28 cellular contexts compared by ENCODE assay signal in the genomic region with DNA sequence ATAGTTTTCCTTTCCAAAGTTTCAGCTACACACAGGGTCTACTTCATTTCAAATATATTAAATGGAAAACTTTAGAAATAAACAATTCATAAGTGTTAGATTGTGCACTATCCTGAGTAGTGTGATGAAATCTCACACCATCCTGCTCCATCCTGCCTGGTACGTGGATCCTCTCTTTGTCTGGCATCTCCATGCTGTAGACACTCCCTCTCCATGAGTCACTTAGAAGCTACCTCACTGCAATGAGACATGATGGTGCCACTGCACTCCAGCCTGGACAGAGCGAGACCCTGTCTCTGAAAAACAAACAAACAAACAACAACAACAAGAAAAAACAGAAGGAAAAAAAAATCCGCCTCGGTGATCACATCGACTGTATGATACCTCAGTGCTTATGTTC.
DNase-seq lines count a peak whose midpoint lies in the region; ATAC-seq, FAIRE-seq and TF ChIP-seq lines count a peak whose summit lies in the region.
"Had no signal": no experiment of that assay in that cellular context is flagged by ENCODE, and none has a peak within 500 bp of the region (broad histone marks: within the 10 kb centered on the region; RNA-seq: fewer than 3 reads in every experiment).

No MANE protein-coding gene starts in this region.

- H3K79me1 ChIP-seq in IMR-90 (ENCODE audit: low read depth in 1 of 2, low read length in 2 of 2), result peaks cover 0 to 3% of the 10 kb centered on the region in 2 experiments; a peak in 2 of 4 replicates

- peak; percentile 39 for FAIRE-seq in keratinocyte (lab: Jason Lieb, UNC)
- FAIRE-seq: A549, endometrium, TTC549 had no signal

- H4K5ac ChIP-seq in IMR-90 (ENCODE audit: low read depth, low read length), result no peak overlapping the region

- H3K27ac ChIP-seq in IMR-90 (ENCODE audit: insufficient read depth, low read length) (no peak overlapping the region), mammary epithelial cell (ENCODE audit: insufficient read depth, low read depth, low read length) (peak overlapping the region; percentile 51), keratinocyte (ENCODE audit: control insufficient read depth, insufficient read depth, low read length) (no peak overlapping the region), smooth muscle cell (ENCODE audit: low read depth) (no peak overlapping the region)
- H3K27ac ChIP-seq: A549, cardiac muscle cell, lower lobe of right lung, ovary, right atrium auricular region, spleen, tibial nerve had no signal

- peak; percentile 9 for DNase-seq in AG10803 (ENCODE audit: low read depth)
- peak; percentile 14 for DNase-seq in IMR-90
- DNase-seq in mammary epithelial cell, result peak; percentile 69
- DNase-seq in keratinocyte (ENCODE audit: low read depth, low spot score), result no peak
- no peak for DNase-seq in Ammon's horn (ENCODE audit: low spot score)
- no peak for DNase-seq in smooth muscle cell (lab: John Stamatoyannopoulos, UW; ENCODE audit: unreplicated experiment)
- DNase-seq in left colon, result no peak
- DNase-seq in NCI-H2081 treated with DMSO at 0.1 percent for 48 hours (lab: John Stamatoyannopoulos, UW), result no peak
- DNase-seq: activated CD4-positive, CD25-positive, alpha-beta regulatory T cell treated with anti-CD3 and anti-CD28 coated beads, Interleukin-2, amount 50 U/mL, for 72 hours; activated CD8-positive, alpha-beta T cell treated with anti-CD3 and anti-CD28 coated beads for 36 hours; BE2C; CD8-positive, alpha-beta memory T cell; GF-D8; glutamatergic neuron; lower lobe of right lung; MG63; mucosa of descending colon; NCI-H2029; NCI-H2227 treated with DMSO at 0.1 percent for 48 hours; NCI-H774; ovary; spleen had no signal

- H3K9me3 ChIP-seq in IMR-90 (ENCODE audit: control insufficient read depth, insufficient read depth, low read length), result no peaks in the 10 kb centered on the region
- no peaks in the 10 kb centered on the region for H3K9me3 ChIP-seq in mammary epithelial cell (replicated peaks; ENCODE audit: insufficient read depth, low read length)
- no peaks in the 10 kb centered on the region for H3K9me3 ChIP-seq in keratinocyte (ENCODE audit: control insufficient read depth, low read depth, low read length)
- no peaks in the 10 kb centered on the region for H3K9me3 ChIP-seq in smooth muscle cell (replicated peaks; ENCODE audit: low read depth)
- H3K9me3 ChIP-seq: A549, BE2C, lower lobe of right lung, MG63, mucosa of descending colon, ovary, right atrium auricular region, spleen, tibial nerve had no signal

- TF ChIP-seq CTCF in AG10803 (conservative IDR thresholded peaks at IDR 0.05; ENCODE audit: low read length) (no peak), IMR-90 (conservative IDR thresholded peaks at IDR 0.05; ENCODE audit: low read depth, low read length) (no peak), mammary epithelial cell (conservative IDR thresholded peaks at IDR 0.05 in 1 of 2, IDR thresholded peaks at IDR 0.05 in 1 of 2; ENCODE audit: extremely low read depth in 1 of 2, insufficient read depth in 1 of 2, low read depth in 1 of 2, low read length in 2 of 2) (no peak), keratinocyte (optimal IDR thresholded peaks at IDR 0.05 in 1 of 3, IDR thresholded peaks at IDR 0.05 in 1 of 3, conservative IDR thresholded peaks at IDR 0.05 in 1 of 3; ENCODE audit: extremely low read depth in 1 of 3, insufficient read depth in 2 of 3, low read length in 3 of 3) (no peak), smooth muscle cell (IDR thresholded peaks at IDR 0.05; ENCODE audit: borderline replicate concordance, insufficient read depth, poor library complexity, severe bottlenecking) (no peak)

- no peak overlapping the region for H2BK120ac ChIP-seq in IMR-90 (ENCODE audit: low read depth, low read length)

- dilution Hi-C loops in IMR-90 (cut with HindIII; ENCODE audit: low sequenced_read_pairs, unreplicated experiment), result no loop called here
- dilution Hi-C loops in mammary epithelial cell (cut with HindIII; ENCODE audit: low sequenced_read_pairs), result no loop called here
- dilution Hi-C loops in keratinocyte (cut with MboI; ENCODE audit: extremely low pct_ligation_motif_present, low sequenced_read_pairs), result no loop called here

- in situ Hi-C loops in IMR-90 (cut with MboI; ENCODE audit: low sequenced_read_pairs), result no loop called here
- in situ Hi-C loops in mammary epithelial cell (cut with MboI; ENCODE audit: low sequenced_read_pairs in 2 of 2), result no loop called here

- H3K4me2 ChIP-seq in IMR-90 (ENCODE audit: low read depth, low read length), result no peak overlapping the region
- H3K4me2 ChIP-seq in mammary epithelial cell (ENCODE audit: insufficient read depth, low read depth, low read length), result peak overlapping the region; percentile 30
- peak overlapping the region; percentile 18 for H3K4me2 ChIP-seq in keratinocyte (ENCODE audit: control insufficient read depth, extremely low read depth, insufficient read depth, low read depth, low read length)
- no peak overlapping the region for H3K4me2 ChIP-seq in smooth muscle cell
- H3K4me2 ChIP-seq: A549 had no signal

- H2BK15ac ChIP-seq in IMR-90 (ENCODE audit: low read depth, low read length), result no peak overlapping the region

- H3K56ac ChIP-seq in IMR-90 (ENCODE audit: extremely low read depth, insufficient read depth, low read length), result no peak overlapping the region

- TF ChIP-seq POLR2A in IMR-90 (IDR thresholded peaks at IDR 0.05; ENCODE audit: low read depth, low read length), result no peak

- no CpG with 5 or more reads among the region's 5 CpGs for WGBS in IMR-90 (ENCODE audit: extremely low coverage in 2 of 2, insufficient read length in 1 of 2), 2 experiments
- 30% methylated on average over 2 of the region's 5 CpGs for WGBS in mammary epithelial cell (ENCODE audit: low coverage, missing lambda C conversion rate)
- WGBS in smooth muscle cell (ENCODE audit: low lambda C conversion rate), result 85% methylated on average over 5 of the region's 5 CpGs

- BruUV-seq in IMR-90 (replicated peaks; lab: Mats Ljungman, UMichigan) (no TSS peak), mammary epithelial cell (replicated peaks; lab: Mats Ljungman, UMichigan) (no TSS peak)

- H3K9me1 ChIP-seq in IMR-90 (ENCODE audit: insufficient read depth, low read length) (no peaks in the 10 kb centered on the region), keratinocyte (ENCODE audit: control insufficient read depth, extremely low read depth, insufficient read depth, low read length) (no peaks in the 10 kb centered on the region)

- POLR2A ChIA-PET in IMR-90 (lab: Charles Lee; ENCODE audit: unreplicated experiment), result interaction anchor here (1.1 kb wide), 1 partner anchor 11 kb away, joined by 3 read pairs; no protein-coding TSS in a partner anchor

- no peak overlapping the region for H4K91ac ChIP-seq in IMR-90 (ENCODE audit: insufficient read depth, low read depth, low read length)

- 0 out of 2 replicates have a peak, but pooled peaks cover 2% of the 10 kb centered on the region for H3K36me3 ChIP-seq in IMR-90 (ENCODE audit: control insufficient read depth, insufficient read depth, low read length)
- no peaks in the 10 kb centered on the region for H3K36me3 ChIP-seq in mammary epithelial cell (ENCODE audit: insufficient read depth, low read length)
- H3K36me3 ChIP-seq in keratinocyte (ENCODE audit: control insufficient read depth in 2 of 2, extremely low read depth in 1 of 2, insufficient read depth in 2 of 2, low read length in 2 of 2), result no peaks in the 10 kb centered on the region
- H3K36me3 ChIP-seq in smooth muscle cell (ENCODE audit: low read depth), result no peaks in the 10 kb centered on the region
- H3K36me3 ChIP-seq: cardiac muscle cell, MG63, ovary had no signal

- H3K79me2 ChIP-seq in mammary epithelial cell (ENCODE audit: insufficient read depth, low read length) (no peaks in the 10 kb centered on the region), keratinocyte (ENCODE audit: control insufficient read depth, insufficient read depth, low read length) (no peaks in the 10 kb centered on the region), smooth muscle cell (ENCODE audit: low read depth) (no peaks in the 10 kb centered on the region)

- CTCF ChIA-PET in IMR-90 (lab: Yijun Ruan, JAX) (no interaction called here), mammary epithelial cell (lab: Charles Lee; ENCODE audit: low non-redundant PET) (interaction anchor here (0.6 kb wide), 1 partner anchor 192 kb away, joined by 3 read pairs; a partner anchor contains a TSS)

- ATAC-seq in IMR-90 (ENCODE audit: low read depth) (no peak), left colon (no peak)
- ATAC-seq: A549; activated CD8-positive, alpha-beta T cell treated with anti-CD3 and anti-CD28 coated beads for 36 hours; lower lobe of right lung; mucosa of descending colon had no signal

- no peak overlapping the region for H4K8ac ChIP-seq in IMR-90 (ENCODE audit: low read depth in 2 of 2, low read length in 2 of 2)

- H3K27me3 ChIP-seq in IMR-90 (ENCODE audit: control insufficient read depth, insufficient read depth, low read length) (no peaks in the 10 kb centered on the region), mammary epithelial cell (ENCODE audit: insufficient read depth, low read length) (no peaks in the 10 kb centered on the region), keratinocyte (ENCODE audit: control insufficient read depth, extremely low read depth, insufficient read depth, low read length) (no peaks in the 10 kb centered on the region), smooth muscle cell (ENCODE audit: low read depth) (no peaks in the 10 kb centered on the region)
- H3K27me3 ChIP-seq: BE2C, cardiac muscle cell, MG63, ovary, right atrium auricular region, spleen, tibial nerve had no signal

- no peak overlapping the region for H3K4ac ChIP-seq in IMR-90 (ENCODE audit: low read depth, low read length)

- no peak overlapping the region for H2AK9ac ChIP-seq in IMR-90 (replicated peaks; ENCODE audit: low read depth, low read length, poor library complexity)

- no peak overlapping the region for H3K14ac ChIP-seq in IMR-90 (replicated peaks; ENCODE audit: low read depth, low read length)

- no peaks in the 10 kb centered on the region for H3K4me1 ChIP-seq in IMR-90 (ENCODE audit: control insufficient read depth, insufficient read depth, low read length)
- H3K4me1 ChIP-seq in mammary epithelial cell (ENCODE audit: insufficient read depth, low read length), result peaks cover 16% of the 10 kb centered on the region
- peaks cover 9% of the 10 kb centered on the region for H3K4me1 ChIP-seq in keratinocyte (ENCODE audit: control insufficient read depth, extremely low read depth, insufficient read depth, low read length)
- no peaks in the 10 kb centered on the region for H3K4me1 ChIP-seq in smooth muscle cell (ENCODE audit: low read depth)
- H3K4me1 ChIP-seq: A549, BE2C, lower lobe of right lung, right atrium auricular region, spleen, tibial nerve had no signal

- H3F3A ChIP-seq in smooth muscle cell (ENCODE audit: low read depth), result no peaks in the 10 kb centered on the region

- no peak overlapping the region for H2BK20ac ChIP-seq in IMR-90 (ENCODE audit: low read depth, low read length)

- H4K20me1 ChIP-seq in IMR-90 (ENCODE audit: insufficient read depth, low read length) (no peaks in the 10 kb centered on the region), mammary epithelial cell (ENCODE audit: insufficient read depth, low read length) (no peaks in the 10 kb centered on the region), keratinocyte (ENCODE audit: control insufficient read depth, extremely low read depth, insufficient read depth, low read length) (no peaks in the 10 kb centered on the region), smooth muscle cell (ENCODE audit: low read depth) (no peaks in the 10 kb centered on the region)

- no peak overlapping the region for H2AK5ac ChIP-seq in IMR-90 (ENCODE audit: low read depth, low read length)

- H2BK5ac ChIP-seq in IMR-90 (ENCODE audit: low read depth, low read length, poor library complexity, severe bottlenecking), result no peak overlapping the region

- H2AFZ ChIP-seq in IMR-90 (replicated peaks; ENCODE audit: low read length, poor library complexity) (no peak overlapping the region), mammary epithelial cell (ENCODE audit: low read depth, low read length) (no peak overlapping the region), keratinocyte (ENCODE audit: control insufficient read depth, low read length) (no peak overlapping the region), smooth muscle cell (ENCODE audit: low read depth) (no peak overlapping the region)

- no peak overlapping the region for H3K4me3 ChIP-seq in AG10803 (ENCODE audit: low read length)
- H3K4me3 ChIP-seq in IMR-90 (ENCODE audit: insufficient read depth, low read depth, low read length), result no peak overlapping the region
- no peak overlapping the region for H3K4me3 ChIP-seq in mammary epithelial cell (replicated peaks in 1 of 3; ENCODE audit: insufficient read depth in 1 of 3, low read depth in 2 of 3, low read length in 3 of 3)
- H3K4me3 ChIP-seq in keratinocyte (ENCODE audit: control insufficient read depth in 2 of 3, extremely low read depth in 1 of 3, insufficient read depth in 2 of 3, low read depth in 1 of 3, low read length in 3 of 3), result no peak overlapping the region
- H3K4me3 ChIP-seq in smooth muscle cell, result no peak overlapping the region
- H3K4me3 ChIP-seq: A549, cardiac muscle cell, lower lobe of right lung, MG63, mucosa of descending colon, ovary, right atrium auricular region, spleen, tibial nerve had no signal

- H3K9ac ChIP-seq in IMR-90 (ENCODE audit: low read depth, low read length) (no peak overlapping the region), mammary epithelial cell (ENCODE audit: insufficient read depth, low read length) (no peak overlapping the region), keratinocyte (ENCODE audit: control insufficient read depth, extremely low read depth, insufficient read depth, low read length) (no peak overlapping the region), smooth muscle cell (ENCODE audit: low read depth) (no peak overlapping the region)

- intact Hi-C loops in IMR-90 (cut with micrococcal nuclease), result no loop called here
- intact Hi-C loops in mammary epithelial cell (cut with micrococcal nuclease), result no loop called here
- intact Hi-C loops in left colon (cut with DNase I, micrococcal nuclease), result no loop called here

- no peak overlapping the region for H3K18ac ChIP-seq in IMR-90 (ENCODE audit: low read depth, low read length)

- no peak for TF ChIP-seq RAD21 in IMR-90 (IDR thresholded peaks at IDR 0.05; ENCODE audit: low read length)

- no peak overlapping the region for H3K23ac ChIP-seq in IMR-90 (ENCODE audit: low read depth, low read length)

Comparison
In these comparisons a context has a peak if more than half of its experiments do, and no peak if none do; other contexts are left out.
1. DNase-seq: peak in AG10803 (single experiment), IMR-90 (single experiment) and mammary epithelial cell (single experiment); none in keratinocyte (single experiment), Ammon's horn (single experiment), smooth muscle cell (single experiment), left colon (0 of 2) and NCI-H2081 treated with DMSO at 0.1 percent for 48 hours (single experiment).
2. H3K4me2 ChIP-seq: peak in mammary epithelial cell (single experiment) and keratinocyte (single experiment); none in IMR-90 (single experiment) and smooth muscle cell (single experiment).